Comparison of ENCODE assay signal across 1 cellular context in the genomic region with DNA sequence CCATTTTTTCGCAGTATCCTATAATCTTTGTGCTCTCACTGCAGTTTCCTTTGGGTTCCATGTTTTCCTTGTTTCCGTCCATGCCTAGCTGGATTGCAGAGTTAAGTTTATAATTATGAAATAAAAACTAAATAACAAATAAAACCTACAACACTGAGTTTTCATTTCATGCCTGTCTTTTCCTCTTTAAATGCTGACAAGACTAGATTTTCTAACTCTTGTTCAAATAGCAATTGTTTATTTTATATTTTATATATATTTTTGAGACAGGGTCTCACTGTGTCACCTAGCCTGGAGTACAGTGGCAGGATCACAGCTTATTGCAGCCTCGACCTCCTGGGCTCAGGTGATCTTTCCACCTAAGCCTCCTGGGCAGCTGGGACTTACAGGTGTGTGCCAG.
TF ChIP-seq lines count a peak whose summit lies in the region.

No MANE protein-coding gene starts in this region.

TF ChIP-seq in HepG2, 621 proteins besides CTCF, POLR2A, EP300 and RAD21:
- no peak for TF ChIP-seq CREM (IDR thresholded peaks at IDR 0.05)
- no peak for TF ChIP-seq CREM (CRISPR knock-in tag; IDR thresholded peaks at IDR 0.05)
- no peak for TF ChIP-seq MED1 (CRISPR knock-in tag; IDR thresholded peaks at IDR 0.05)
- no peak for TF ChIP-seq HMG20B (CRISPR knock-in tag; conservative IDR thresholded peaks at IDR 0.05)
- TF ChIP-seq ZNF598 (CRISPR knock-in tag; IDR thresholded peaks at IDR 0.05; ENCODE audit: borderline replicate concordance), result no peak
- no peak for TF ChIP-seq ZNF572 (CRISPR knock-in tag; IDR thresholded peaks at IDR 0.05)
- TF ChIP-seq ZNF354B (CRISPR knock-in tag; IDR thresholded peaks at IDR 0.05), result 0 out of 2 replicates have a peak, but pooled peaks have one; percentile 10
- peak; percentile 82 to 90 for TF ChIP-seq MAFK (conservative IDR thresholded peaks at IDR 0.05 in 1 of 2, IDR thresholded peaks at IDR 0.05 in 1 of 2; ENCODE audit: low read length in 2 of 2)
- peak; percentile 76 for TF ChIP-seq MAFF (IDR thresholded peaks at IDR 0.05; ENCODE audit: low read depth, low read length)
